1 cellular context compared by ENCODE assay signal in the genomic region with DNA sequence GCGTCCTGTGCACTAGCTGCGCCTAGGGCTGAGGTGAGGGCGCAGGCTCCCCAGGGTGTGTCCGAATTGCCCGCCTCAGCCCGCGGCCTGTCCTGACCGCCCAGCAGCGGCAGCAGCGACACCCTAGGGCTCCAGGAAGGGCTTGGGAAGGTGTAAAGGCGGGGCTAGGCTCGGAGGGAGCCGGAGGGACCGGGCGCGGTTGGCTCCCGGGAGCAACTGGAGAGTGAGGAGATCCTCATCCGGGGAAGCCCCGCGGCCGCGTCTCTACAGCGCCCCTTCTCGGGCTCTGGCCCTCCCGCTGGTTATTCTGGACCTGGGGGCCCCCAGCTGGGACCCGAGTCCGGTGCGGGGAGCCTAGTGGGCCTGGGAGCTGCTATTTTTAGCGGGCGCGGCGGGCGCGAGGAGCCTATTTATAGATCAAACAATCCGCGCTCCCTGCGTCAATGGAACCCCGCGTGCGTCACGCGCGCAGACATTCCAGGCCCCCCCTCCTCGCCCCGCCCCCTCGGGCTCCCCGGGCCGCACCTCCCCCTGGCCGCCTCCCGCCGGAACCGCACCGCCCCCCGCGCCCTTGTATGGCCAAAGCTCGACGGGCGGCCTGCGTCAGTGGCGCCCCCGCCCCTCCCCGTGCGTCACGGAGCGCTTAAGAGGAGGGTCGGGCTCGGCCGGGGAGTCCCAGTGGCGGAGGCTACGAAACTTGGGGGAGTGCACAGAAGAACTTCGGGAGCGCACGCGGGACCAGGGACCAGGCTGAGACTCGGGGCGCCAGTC.
TF ChIP-seq lines count a peak whose summit lies in the region.

A gene (plus strand): TSS at position 672 of the 771 bp plus-strand sequence. CDS start 2,887 bp downstream, outside the sequence.

TF ChIP-seq in HepG2, 621 proteins besides CTCF, POLR2A, EP300 and RAD21 (continued from another document and continues in another):
- TF ChIP-seq, protein P1, sequence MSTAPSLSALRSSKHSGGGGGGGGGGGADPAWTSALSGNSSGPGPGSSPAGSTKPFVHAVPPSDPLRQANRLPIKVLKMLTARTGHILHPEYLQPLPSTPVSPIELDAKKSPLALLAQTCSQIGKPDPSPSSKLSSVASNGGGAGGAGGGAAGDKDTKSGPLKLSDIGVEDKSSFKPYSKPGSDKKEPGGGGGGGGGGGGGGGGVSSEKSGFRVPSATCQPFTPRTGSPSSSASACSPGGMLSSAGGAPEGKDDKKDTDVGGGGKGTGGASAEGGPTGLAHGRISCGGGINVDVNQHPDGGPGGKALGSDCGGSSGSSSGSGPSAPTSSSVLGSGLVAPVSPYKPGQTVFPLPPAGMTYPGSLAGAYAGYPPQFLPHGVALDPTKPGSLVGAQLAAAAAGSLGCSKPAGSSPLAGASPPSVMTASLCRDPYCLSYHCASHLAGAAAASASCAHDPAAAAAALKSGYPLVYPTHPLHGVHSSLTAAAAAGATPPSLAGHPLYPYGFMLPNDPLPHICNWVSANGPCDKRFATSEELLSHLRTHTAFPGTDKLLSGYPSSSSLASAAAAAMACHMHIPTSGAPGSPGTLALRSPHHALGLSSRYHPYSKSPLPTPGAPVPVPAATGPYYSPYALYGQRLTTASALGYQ (CRISPR knock-in tag; IDR thresholded peaks at IDR 0.05) = no peak
- TF ChIP-seq ETV5 (CRISPR knock-in tag; IDR thresholded peaks at IDR 0.05; ENCODE audit: borderline replicate concordance) (no peak), ZNF232 (CRISPR knock-in tag; IDR thresholded peaks at IDR 0.05; ENCODE audit: borderline replicate concordance) (peak; percentile 23; the same call in 1 of the 2 replicates), TAF15 (IDR thresholded peaks at IDR 0.05; ENCODE audit: low read depth, low read length, poor library complexity, severe bottlenecking) (no peak), FOXA1 (IDR thresholded peaks at IDR 0.05) (no peak), FOXA1 (CRISPR knock-in tag; IDR thresholded peaks at IDR 0.05) (no peak), ZNF160 (CRISPR knock-in tag; IDR thresholded peaks at IDR 0.05) (peak; percentile 49; the same call in 1 of the 2 replicates), ZEB1 (IDR thresholded peaks at IDR 0.05; ENCODE audit: insufficient replicate concordance, low read depth) (no peak), TBP (CRISPR knock-in tag; IDR thresholded peaks at IDR 0.05) (no peak), ZFY (CRISPR knock-in tag; IDR thresholded peaks at IDR 0.05) (peak; percentile 75), SOX13 (IDR thresholded peaks at IDR 0.05) (no peak), SOX13 (CRISPR knock-in tag; conservative IDR thresholded peaks at IDR 0.05 in 1 of 2, IDR thresholded peaks at IDR 0.05 in 1 of 2) (peak in 1 of 2 experiments; percentile 27; a peak in 1 of 4 replicates), ZSCAN29 (CRISPR knock-in tag; conservative IDR thresholded peaks at IDR 0.05) (peak; percentile 98), ZNF878 (CRISPR knock-in tag; IDR thresholded peaks at IDR 0.05) (no peak), TEAD3 (CRISPR knock-in tag; optimal IDR thresholded peaks at IDR 0.05; ENCODE audit: borderline replicate concordance) (peak; percentile 93), ZNF790 (CRISPR knock-in tag; IDR thresholded peaks at IDR 0.05; ENCODE audit: borderline replicate concordance) (no peak), NPAS2 (CRISPR knock-in tag; IDR thresholded peaks at IDR 0.05; ENCODE audit: borderline replicate concordance) (no peak), ZNF543 (CRISPR knock-in tag; IDR thresholded peaks at IDR 0.05) (peak; percentile 61; the same call in 1 of the 2 replicates), ZFP90 (CRISPR knock-in tag; IDR thresholded peaks at IDR 0.05; ENCODE audit: borderline replicate concordance) (no peak), SOX5 (CRISPR knock-in tag; IDR thresholded peaks at IDR 0.05; ENCODE audit: borderline replicate concordance) (peak; percentile 31; the same call in 1 of the 2 replicates)
- TF ChIP-seq, protein P2, sequence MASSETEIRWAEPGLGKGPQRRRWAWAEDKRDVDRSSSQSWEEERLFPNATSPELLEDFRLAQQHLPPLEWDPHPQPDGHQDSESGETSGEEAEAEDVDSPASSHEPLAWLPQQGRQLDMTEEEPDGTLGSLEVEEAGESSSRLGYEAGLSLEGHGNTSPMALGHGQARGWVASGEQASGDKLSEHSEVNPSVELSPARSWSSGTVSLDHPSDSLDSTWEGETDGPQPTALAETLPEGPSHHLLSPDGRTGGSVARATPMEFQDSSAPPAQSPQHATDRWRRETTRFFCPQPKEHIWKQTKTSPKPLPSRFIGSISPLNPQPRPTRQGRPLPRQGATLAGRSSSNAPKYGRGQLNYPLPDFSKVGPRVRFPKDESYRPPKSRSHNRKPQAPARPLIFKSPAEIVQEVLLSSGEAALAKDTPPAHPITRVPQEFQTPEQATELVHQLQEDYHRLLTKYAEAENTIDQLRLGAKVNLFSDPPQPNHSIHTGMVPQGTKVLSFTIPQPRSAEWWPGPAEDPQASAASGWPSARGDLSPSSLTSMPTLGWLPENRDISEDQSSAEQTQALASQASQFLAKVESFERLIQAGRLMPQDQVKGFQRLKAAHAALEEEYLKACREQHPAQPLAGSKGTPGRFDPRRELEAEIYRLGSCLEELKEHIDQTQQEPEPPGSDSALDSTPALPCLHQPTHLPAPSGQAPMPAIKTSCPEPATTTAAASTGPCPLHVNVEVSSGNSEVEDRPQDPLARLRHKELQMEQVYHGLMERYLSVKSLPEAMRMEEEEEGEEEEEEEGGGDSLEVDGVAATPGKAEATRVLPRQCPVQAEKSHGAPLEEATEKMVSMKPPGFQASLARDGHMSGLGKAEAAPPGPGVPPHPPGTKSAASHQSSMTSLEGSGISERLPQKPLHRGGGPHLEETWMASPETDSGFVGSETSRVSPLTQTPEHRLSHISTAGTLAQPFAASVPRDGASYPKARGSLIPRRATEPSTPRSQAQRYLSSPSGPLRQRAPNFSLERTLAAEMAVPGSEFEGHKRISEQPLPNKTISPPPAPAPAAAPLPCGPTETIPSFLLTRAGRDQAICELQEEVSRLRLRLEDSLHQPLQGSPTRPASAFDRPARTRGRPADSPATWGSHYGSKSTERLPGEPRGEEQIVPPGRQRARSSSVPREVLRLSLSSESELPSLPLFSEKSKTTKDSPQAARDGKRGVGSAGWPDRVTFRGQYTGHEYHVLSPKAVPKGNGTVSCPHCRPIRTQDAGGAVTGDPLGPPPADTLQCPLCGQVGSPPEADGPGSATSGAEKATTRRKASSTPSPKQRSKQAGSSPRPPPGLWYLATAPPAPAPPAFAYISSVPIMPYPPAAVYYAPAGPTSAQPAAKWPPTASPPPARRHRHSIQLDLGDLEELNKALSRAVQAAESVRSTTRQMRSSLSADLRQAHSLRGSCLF (CRISPR knock-in tag; IDR thresholded peaks at IDR 0.05; ENCODE audit: borderline replicate concordance) = no peak
- TF ChIP-seq, protein P3, sequence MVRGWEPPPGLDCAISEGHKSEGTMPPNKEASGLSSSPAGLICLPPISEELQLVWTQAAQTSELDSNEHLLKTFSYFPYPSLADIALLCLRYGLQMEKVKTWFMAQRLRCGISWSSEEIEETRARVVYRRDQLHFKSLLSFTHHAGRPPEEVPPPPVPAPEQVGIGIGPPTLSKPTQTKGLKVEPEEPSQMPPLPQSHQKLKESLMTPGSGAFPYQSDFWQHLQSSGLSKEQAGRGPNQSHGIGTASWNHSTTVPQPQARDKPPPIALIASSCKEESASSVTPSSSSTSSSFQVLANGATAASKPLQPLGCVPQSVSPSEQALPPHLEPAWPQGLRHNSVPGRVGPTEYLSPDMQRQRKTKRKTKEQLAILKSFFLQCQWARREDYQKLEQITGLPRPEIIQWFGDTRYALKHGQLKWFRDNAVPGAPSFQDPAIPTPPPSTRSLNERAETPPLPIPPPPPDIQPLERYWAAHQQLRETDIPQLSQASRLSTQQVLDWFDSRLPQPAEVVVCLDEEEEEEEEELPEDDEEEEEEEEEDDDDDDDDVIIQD (CRISPR knock-in tag; IDR thresholded peaks at IDR 0.05; ENCODE audit: low read depth) = 0 out of 2 replicates have a peak, but pooled peaks have one; percentile 12
- TF ChIP-seq, protein P4, sequence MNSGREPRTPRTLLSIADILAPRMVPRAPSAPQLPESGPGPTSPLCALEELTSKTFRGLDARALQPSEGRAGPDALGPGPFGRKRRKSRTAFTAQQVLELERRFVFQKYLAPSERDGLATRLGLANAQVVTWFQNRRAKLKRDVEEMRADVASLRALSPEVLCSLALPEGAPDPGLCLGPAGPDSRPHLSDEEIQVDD (CRISPR knock-in tag; IDR thresholded peaks at IDR 0.05; ENCODE audit: borderline replicate concordance) = no peak
- TF ChIP-seq, protein P5, sequence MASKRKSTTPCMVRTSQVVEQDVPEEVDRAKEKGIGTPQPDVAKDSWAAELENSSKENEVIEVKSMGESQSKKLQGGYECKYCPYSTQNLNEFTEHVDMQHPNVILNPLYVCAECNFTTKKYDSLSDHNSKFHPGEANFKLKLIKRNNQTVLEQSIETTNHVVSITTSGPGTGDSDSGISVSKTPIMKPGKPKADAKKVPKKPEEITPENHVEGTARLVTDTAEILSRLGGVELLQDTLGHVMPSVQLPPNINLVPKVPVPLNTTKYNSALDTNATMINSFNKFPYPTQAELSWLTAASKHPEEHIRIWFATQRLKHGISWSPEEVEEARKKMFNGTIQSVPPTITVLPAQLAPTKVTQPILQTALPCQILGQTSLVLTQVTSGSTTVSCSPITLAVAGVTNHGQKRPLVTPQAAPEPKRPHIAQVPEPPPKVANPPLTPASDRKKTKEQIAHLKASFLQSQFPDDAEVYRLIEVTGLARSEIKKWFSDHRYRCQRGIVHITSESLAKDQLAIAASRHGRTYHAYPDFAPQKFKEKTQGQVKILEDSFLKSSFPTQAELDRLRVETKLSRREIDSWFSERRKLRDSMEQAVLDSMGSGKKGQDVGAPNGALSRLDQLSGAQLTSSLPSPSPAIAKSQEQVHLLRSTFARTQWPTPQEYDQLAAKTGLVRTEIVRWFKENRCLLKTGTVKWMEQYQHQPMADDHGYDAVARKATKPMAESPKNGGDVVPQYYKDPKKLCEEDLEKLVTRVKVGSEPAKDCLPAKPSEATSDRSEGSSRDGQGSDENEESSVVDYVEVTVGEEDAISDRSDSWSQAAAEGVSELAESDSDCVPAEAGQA (IDR thresholded peaks at IDR 0.05; ENCODE audit: low read depth) = no peak
- TF ChIP-seq, protein P5 (CRISPR knock-in tag; IDR thresholded peaks at IDR 0.05; ENCODE audit: borderline replicate concordance) = no peak
- TF ChIP-seq, protein P6, sequence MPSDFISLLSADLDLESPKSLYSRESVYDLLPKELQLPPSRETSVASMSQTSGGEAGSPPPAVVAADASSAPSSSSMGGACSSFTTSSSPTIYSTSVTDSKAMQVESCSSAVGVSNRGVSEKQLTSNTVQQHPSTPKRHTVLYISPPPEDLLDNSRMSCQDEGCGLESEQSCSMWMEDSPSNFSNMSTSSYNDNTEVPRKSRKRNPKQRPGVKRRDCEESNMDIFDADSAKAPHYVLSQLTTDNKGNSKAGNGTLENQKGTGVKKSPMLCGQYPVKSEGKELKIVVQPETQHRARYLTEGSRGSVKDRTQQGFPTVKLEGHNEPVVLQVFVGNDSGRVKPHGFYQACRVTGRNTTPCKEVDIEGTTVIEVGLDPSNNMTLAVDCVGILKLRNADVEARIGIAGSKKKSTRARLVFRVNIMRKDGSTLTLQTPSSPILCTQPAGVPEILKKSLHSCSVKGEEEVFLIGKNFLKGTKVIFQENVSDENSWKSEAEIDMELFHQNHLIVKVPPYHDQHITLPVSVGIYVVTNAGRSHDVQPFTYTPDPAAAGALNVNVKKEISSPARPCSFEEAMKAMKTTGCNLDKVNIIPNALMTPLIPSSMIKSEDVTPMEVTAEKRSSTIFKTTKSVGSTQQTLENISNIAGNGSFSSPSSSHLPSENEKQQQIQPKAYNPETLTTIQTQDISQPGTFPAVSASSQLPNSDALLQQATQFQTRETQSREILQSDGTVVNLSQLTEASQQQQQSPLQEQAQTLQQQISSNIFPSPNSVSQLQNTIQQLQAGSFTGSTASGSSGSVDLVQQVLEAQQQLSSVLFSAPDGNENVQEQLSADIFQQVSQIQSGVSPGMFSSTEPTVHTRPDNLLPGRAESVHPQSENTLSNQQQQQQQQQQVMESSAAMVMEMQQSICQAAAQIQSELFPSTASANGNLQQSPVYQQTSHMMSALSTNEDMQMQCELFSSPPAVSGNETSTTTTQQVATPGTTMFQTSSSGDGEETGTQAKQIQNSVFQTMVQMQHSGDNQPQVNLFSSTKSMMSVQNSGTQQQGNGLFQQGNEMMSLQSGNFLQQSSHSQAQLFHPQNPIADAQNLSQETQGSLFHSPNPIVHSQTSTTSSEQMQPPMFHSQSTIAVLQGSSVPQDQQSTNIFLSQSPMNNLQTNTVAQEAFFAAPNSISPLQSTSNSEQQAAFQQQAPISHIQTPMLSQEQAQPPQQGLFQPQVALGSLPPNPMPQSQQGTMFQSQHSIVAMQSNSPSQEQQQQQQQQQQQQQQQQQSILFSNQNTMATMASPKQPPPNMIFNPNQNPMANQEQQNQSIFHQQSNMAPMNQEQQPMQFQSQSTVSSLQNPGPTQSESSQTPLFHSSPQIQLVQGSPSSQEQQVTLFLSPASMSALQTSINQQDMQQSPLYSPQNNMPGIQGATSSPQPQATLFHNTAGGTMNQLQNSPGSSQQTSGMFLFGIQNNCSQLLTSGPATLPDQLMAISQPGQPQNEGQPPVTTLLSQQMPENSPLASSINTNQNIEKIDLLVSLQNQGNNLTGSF (CRISPR knock-in tag; IDR thresholded peaks at IDR 0.05) = no peak
- TF ChIP-seq, protein P7, sequence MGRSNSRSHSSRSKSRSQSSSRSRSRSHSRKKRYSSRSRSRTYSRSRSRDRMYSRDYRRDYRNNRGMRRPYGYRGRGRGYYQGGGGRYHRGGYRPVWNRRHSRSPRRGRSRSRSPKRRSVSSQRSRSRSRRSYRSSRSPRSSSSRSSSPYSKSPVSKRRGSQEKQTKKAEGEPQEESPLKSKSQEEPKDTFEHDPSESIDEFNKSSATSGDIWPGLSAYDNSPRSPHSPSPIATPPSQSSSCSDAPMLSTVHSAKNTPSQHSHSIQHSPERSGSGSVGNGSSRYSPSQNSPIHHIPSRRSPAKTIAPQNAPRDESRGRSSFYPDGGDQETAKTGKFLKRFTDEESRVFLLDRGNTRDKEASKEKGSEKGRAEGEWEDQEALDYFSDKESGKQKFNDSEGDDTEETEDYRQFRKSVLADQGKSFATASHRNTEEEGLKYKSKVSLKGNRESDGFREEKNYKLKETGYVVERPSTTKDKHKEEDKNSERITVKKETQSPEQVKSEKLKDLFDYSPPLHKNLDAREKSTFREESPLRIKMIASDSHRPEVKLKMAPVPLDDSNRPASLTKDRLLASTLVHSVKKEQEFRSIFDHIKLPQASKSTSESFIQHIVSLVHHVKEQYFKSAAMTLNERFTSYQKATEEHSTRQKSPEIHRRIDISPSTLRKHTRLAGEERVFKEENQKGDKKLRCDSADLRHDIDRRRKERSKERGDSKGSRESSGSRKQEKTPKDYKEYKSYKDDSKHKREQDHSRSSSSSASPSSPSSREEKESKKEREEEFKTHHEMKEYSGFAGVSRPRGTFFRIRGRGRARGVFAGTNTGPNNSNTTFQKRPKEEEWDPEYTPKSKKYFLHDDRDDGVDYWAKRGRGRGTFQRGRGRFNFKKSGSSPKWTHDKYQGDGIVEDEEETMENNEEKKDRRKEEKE (IDR thresholded peaks at IDR 0.05) = no peak
